Comparison of ENCODE assay signal across 9 cellular contexts in the genomic region with DNA sequence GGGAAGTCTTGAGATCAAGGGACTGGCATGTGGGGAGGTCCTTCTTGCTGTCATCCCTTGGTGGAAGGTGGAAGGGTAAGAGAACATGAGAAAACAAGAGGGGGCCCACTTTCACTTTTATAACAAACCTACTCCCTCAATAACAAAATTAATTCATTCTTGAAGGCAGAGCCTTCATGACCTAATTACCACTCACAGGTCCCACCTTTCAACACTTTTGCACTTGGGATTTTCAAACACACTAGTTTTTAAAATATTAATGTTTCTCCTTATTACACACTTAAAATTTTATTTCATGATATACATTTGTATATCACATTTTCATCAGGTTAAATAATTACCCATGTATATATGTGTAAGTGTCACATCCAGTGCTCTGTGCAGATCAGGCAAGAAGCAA. TPM values are rescaled to one million over a fixed set of nuclear protein-coding genes. Genes with fewer than 3 reads are reported as not detected.
A peak's percentile ranks its signal among the peaks of the same experiment; 100 is the strongest.
DNase-seq lines count a peak whose midpoint lies in the region; ATAC-seq and TF ChIP-seq lines count a peak whose summit lies in the region.
"Had no signal": no experiment of that assay in that cellular context is flagged by ENCODE, and none has a peak within 500 bp of the region (broad histone marks: within the 10 kb centered on the region; RNA-seq: fewer than 3 reads in every experiment).

No MANE protein-coding gene starts in this region.

- H3K27me3 ChIP-seq in PC-3 (ENCODE audit: low read length) (no peaks in the 10 kb centered on the region), endodermal cell (ENCODE audit: control insufficient read depth, insufficient read depth, low read length, poor library complexity, severe bottlenecking) (peaks cover 13% of the 10 kb centered on the region), parathyroid adenoma (ENCODE audit: control insufficient read depth, insufficient read depth, low read length) (no peaks in the 10 kb centered on the region), tibial nerve (no peaks in the 10 kb centered on the region), left lung (no peaks in the 10 kb centered on the region)

- no peaks in the 10 kb centered on the region for H3K36me3 Mint-ChIP-seq in endodermal cell (ENCODE audit: low read depth)

- H3F3A ChIP-seq in PC-3 (ENCODE audit: low read length, unreplicated experiment), result no peaks in the 10 kb centered on the region

- peak overlapping the region; percentile 92; the same call in 1 of the 2 replicates for H3K9ac ChIP-seq in PC-3 (ENCODE audit: low read length)
- H3K9ac ChIP-seq in endodermal cell (ENCODE audit: extremely low read depth, low read length, poor library complexity, severe bottlenecking), result no peak overlapping the region
- no peak overlapping the region for H3K9ac ChIP-seq in parathyroid adenoma

- peaks cover 64% of the 10 kb centered on the region for H3K79me2 ChIP-seq in PC-3 (ENCODE audit: low read length)
- H3K79me2 ChIP-seq in parathyroid adenoma, result peaks cover 3% of the 10 kb centered on the region

- peak overlapping the region; percentile 90 for H3K4me3 Mint-ChIP-seq in endodermal cell

- H3K4me1 Mint-ChIP-seq in endodermal cell, result peaks cover 17% of the 10 kb centered on the region

- no TSS peak for BruUV-seq in PC-3 (replicated peaks; lab: Mats Ljungman, UMichigan)

- H3K4me2 ChIP-seq in PC-3 (ENCODE audit: low read length), result peak overlapping the region; percentile 88
- H3K4me2 ChIP-seq in parathyroid adenoma (ENCODE audit: low read length), result no peak overlapping the region

- H2AFZ ChIP-seq in PC-3 (ENCODE audit: low read length) (no peak overlapping the region), parathyroid adenoma (peak overlapping the region; percentile 26)

- H3K36me3 ChIP-seq in PC-3 (ENCODE audit: low read depth, low read length) (no peaks in the 10 kb centered on the region), endodermal cell (ENCODE audit: control insufficient read depth, insufficient read depth, low read length) (no peaks in the 10 kb centered on the region), parathyroid adenoma (ENCODE audit: control insufficient read depth, insufficient read depth, low read length) (no peaks in the 10 kb centered on the region), tibial nerve (no peaks in the 10 kb centered on the region), left lung (no peaks in the 10 kb centered on the region)

- H3K27me3 Mint-ChIP-seq in endodermal cell (ENCODE audit: insufficient read depth), result peaks cover 7% of the 10 kb centered on the region

- H3K9me3 ChIP-seq in PC-3 (ENCODE audit: low read length) (no peaks in the 10 kb centered on the region), endodermal cell (ENCODE audit: control insufficient read depth, low read length) (no peaks in the 10 kb centered on the region), parathyroid adenoma (ENCODE audit: control insufficient read depth, low read length) (no peaks in the 10 kb centered on the region), tibial nerve (no peaks in the 10 kb centered on the region), left lung (no peaks in the 10 kb centered on the region)

- no peak for ATAC-seq in PC-3
- no peak for ATAC-seq in left colon
- no peak for ATAC-seq in left lung

- no peak overlapping the region for H3K27ac Mint-ChIP-seq in endodermal cell

- POLR2A ChIA-PET in PC-3 (lab: Charles Lee; ENCODE audit: unreplicated experiment), result no interaction called here

- H3K9me3 Mint-ChIP-seq in endodermal cell, result no peaks in the 10 kb centered on the region

- peaks cover 28% of the 10 kb centered on the region for H3K4me1 ChIP-seq in PC-3 (ENCODE audit: insufficient read depth, low read length)
- H3K4me1 ChIP-seq in endodermal cell (ENCODE audit: control insufficient read depth, insufficient read depth, low read length), result peaks cover 6% of the 10 kb centered on the region
- peaks cover 6% of the 10 kb centered on the region for H3K4me1 ChIP-seq in parathyroid adenoma
- H3K4me1 ChIP-seq in tibial nerve, result peaks cover 3 to 40% (median 13%) of the 10 kb centered on the region in 4 donors
- H3K4me1 ChIP-seq in left lung, result peaks cover 20 to 39% of the 10 kb centered on the region in 2 donors

- H3K27ac ChIP-seq in PC-3 (ENCODE audit: low read length) (no peak overlapping the region), endodermal cell (ENCODE audit: low read depth, low read length) (no peak overlapping the region), parathyroid adenoma (no peak overlapping the region), tibial nerve (peak overlapping the region in 2 of 4 donors; percentile 79 to 100), left lung (peak overlapping the region in 1 of 2 donors; percentile 11)

- TF ChIP-seq CTCF in GM12864 (IDR thresholded peaks at IDR 0.05; ENCODE audit: low read depth, low read length, missing control alignments) (no peak), PC-3 (conservative IDR thresholded peaks at IDR 0.05; ENCODE audit: low read depth, low read length) (no peak), endodermal cell (conservative IDR thresholded peaks at IDR 0.05) (no peak), parathyroid adenoma (IDR thresholded peaks at IDR 0.05) (no peak), tibial nerve (IDR thresholded peaks at IDR 0.05) (no peak), left lung (IDR thresholded peaks at IDR 0.05) (no peak)

- TF ChIP-seq EP300 in tibial nerve (IDR thresholded peaks at IDR 0.05), result no peak

- no peaks in the 10 kb centered on the region for H3K9me2 ChIP-seq in PC-3 (replicated peaks; ENCODE audit: low read length)

- H3K4me3 ChIP-seq in GM12864 (ENCODE audit: low read depth, low read length) (peak overlapping the region; percentile 70), PC-3 (ENCODE audit: low read length) (peak overlapping the region; percentile 76), endodermal cell (ENCODE audit: low read length) (no peak overlapping the region), parathyroid adenoma (ENCODE audit: low read depth, low read length) (peak overlapping the region; percentile 60), tibial nerve (no peak overlapping the region), left lung (peak overlapping the region in 1 of 2 donors; percentile 66)

- no peaks in the 10 kb centered on the region for H4K20me1 ChIP-seq in PC-3 (ENCODE audit: low read length)

- CTCF ChIA-PET in PC-3 (lab: Charles Lee), result no interaction called here

- no peak for TF ChIP-seq POLR2A in tibial nerve (IDR thresholded peaks at IDR 0.05)

- DNase-seq in GM12864 (ENCODE audit: low read depth) (no peak), PC-3 (no peak), endodermal cell (no peak), NOMO-1 (lab: John Stamatoyannopoulos, UW; ENCODE audit: unreplicated experiment in 2 of 2) (no peak), left colon (no peak), tibial nerve (ENCODE audit: low spot score in 2 of 2) (no peak), left lung (no peak)
- DNase-seq: NCI-H1417 treated with DMSO at 0.1 percent for 48 hours had no signal

- intact Hi-C loops in PC-3 (cut with micrococcal nuclease) (no loop called here), left colon (cut with DNase I, micrococcal nuclease) (no loop called here), left lung (cut with DNase I) (no loop called here)

RNA-seq across cellular contexts. Expression of gene ST7, which starts 2.0 kb away (rescaled TPM):
- total RNA-seq in PC-3 (2014; rRNA removed) (13.1 and 19.7 TPM in 2 replicates), endodermal cell (1 to 10 TPM; 6.4 to 8.9 TPM), left colon (10 to 100 TPM; 12.6 to 13.7 TPM), tibial nerve (10 to 100 TPM; 13.5 to 24.9 (median 18.6) TPM), left lung (10 to 100 TPM; 36.3 to 44.7 TPM)
- 22.0 TPM for polyA plus RNA-seq in endodermal cell (2013, experiment 1 of 2)
- 17.5 TPM for polyA plus RNA-seq in endodermal cell (2013, experiment 2 of 2)

Comparison
In these comparisons a context has a peak if more than half of its experiments do, and no peak if none do; other contexts are left out.
1. H3K4me3 ChIP-seq: peak in GM12864 (single experiment), PC-3 (single experiment) and parathyroid adenoma (single experiment); none in endodermal cell (single experiment) and tibial nerve (0 of 4).